Comparison of ENCODE assay signal across 20 cellular contexts in the genomic region with DNA sequence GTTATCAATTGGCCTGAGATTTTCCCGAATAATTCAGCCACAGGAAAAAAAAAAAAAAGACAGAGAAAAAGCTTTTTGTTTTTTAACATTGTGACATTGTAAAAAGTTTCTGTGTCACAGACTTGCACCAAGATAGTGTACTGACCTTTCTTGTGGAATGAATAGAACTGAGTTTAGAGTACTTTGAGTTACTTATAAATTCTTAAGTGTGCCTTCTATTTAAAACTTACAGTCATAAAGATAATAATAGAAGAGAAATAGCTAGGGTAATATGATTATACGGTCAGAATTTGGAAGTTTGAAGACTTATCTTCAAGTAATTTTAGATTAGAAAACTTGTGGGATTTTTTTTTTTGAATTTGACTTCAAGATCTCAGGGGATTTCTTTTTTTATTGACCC.
"Had no signal": no experiment of that assay in that cellular context is flagged by ENCODE, and none has a peak within 500 bp of the region (broad histone marks: within the 10 kb centered on the region; RNA-seq: fewer than 3 reads in every experiment).

No MANE protein-coding gene starts in this region.

- H3K27ac ChIP-seq: coronary artery, parathyroid adenoma, sigmoid colon, suprapubic skin, thyroid gland had no signal

- H3K9me3 ChIP-seq: heart left ventricle, sigmoid colon, spleen, suprapubic skin, thyroid gland had no signal

- H3K9ac ChIP-seq: parathyroid adenoma had no signal

- H3K4me3 ChIP-seq: coronary artery, lung, skin epidermis, suprapubic skin, thyroid gland had no signal

- ATAC-seq: effector memory CD8-positive, alpha-beta T cell; left colon; natural killer cell; right cardiac atrium; stimulated activated naive B cell treated with anti-CD40 and anti-IgM and Interleukin-4, amounts not matched to agents 10 μg/mL and 1 μg/mL and 100 μg/mL, for 72 hours had no signal

- DNase-seq: effector memory CD8-positive, alpha-beta T cell; erythroblast; heart left ventricle; hippocampal formation; immature natural killer cell; islet precursor cell; kidney glomerular epithelial cell; left colon; natural killer cell; right cardiac atrium; sigmoid colon; spleen; stimulated activated CD4-positive, alpha-beta T cell treated with anti-CD3 and anti-CD28 coated beads, Interleukin-4, amount 100 ng/mL, for 4 hours; stimulated activated naive B cell treated with anti-CD40 and anti-IgM and Interleukin-4, amounts not matched to agents 10 μg/mL and 1 μg/mL and 100 μg/mL, for 72 hours; thyroid gland had no signal

- H3K36me3 ChIP-seq: heart left ventricle, sigmoid colon, spleen, suprapubic skin, thyroid gland had no signal

- H3K4me1 ChIP-seq: sigmoid colon, thyroid gland had no signal

- H3K27me3 ChIP-seq: heart left ventricle, sigmoid colon, spleen, suprapubic skin, thyroid gland had no signal
